1 cellular context compared by ENCODE assay signal in the genomic region with DNA sequence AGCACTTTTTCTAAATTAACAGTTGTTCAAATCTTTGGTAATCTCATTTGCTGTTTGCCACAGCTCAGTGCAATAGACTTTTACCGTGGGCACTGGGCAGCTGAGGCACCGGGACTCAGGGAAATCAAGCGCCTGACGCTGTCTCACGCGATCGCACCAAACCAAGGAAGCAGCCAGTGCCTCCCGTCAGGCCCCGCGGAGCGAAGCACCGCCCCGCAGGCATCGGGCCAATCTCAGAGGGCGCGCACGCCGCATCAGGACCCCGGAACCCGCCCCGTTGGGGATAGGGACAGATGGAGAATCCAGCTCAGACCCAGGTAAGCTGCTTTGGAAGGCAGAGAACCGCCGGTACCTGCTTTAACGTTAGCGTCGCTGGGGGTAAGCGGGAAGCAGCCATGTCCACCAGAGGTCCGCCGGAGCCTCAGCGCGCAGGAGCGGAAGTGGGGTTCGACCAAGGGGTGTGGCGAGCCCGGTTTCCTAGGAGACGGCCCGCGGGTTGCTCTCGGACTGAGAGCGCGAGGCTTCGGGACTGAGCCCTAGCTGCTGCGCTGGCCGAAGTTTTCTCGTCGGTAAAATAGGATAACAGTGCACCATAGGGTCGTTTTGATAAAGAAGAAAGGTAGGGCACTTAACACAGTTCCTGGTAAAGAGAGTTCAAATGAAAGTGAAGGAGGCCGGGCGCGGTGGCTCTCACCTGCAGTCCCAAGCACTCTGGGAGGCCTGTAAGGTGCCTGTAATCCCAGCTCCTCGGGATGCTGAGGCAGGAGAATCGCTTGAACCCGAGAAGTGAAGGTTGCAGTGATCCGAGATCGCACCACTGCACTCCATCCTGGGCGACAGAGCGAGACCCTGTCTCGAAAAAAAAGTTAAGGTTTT.
A peak's percentile ranks its signal among the peaks of the same experiment; 100 is the strongest.
TF ChIP-seq lines count a peak whose summit lies in the region.

A gene with protein sequence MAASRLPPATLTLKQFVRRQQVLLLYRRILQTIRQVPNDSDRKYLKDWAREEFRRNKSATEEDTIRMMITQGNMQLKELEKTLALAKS (minus strand): TSS at position 428 of the 876 bp plus-strand sequence. CDS start 31 bp downstream, at position 397.

TF ChIP-seq in K562, 482 proteins besides CTCF, POLR2A, EP300 and RAD21 (continued from another document and continues in another):
- TF ChIP-seq, protein P1, sequence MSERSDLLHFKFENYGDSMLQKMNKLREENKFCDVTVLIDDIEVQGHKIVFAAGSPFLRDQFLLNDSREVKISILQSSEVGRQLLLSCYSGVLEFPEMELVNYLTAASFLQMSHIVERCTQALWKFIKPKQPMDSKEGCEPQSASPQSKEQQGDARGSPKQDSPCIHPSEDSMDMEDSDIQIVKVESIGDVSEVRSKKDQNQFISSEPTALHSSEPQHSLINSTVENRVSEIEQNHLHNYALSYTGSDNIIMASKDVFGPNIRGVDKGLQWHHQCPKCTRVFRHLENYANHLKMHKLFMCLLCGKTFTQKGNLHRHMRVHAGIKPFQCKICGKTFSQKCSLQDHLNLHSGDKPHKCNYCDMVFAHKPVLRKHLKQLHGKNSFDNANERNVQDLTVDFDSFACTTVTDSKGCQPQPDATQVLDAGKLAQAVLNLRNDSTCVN (CRISPR knock-in tag; IDR thresholded peaks at IDR 0.05): no peak
- TF ChIP-seq ZNF79 (CRISPR knock-in tag; IDR thresholded peaks at IDR 0.05; ENCODE audit: low read depth) (no peak), RBM39 (optimal IDR thresholded peaks at IDR 0.05; ENCODE audit: low read depth, low read length) (no peak), ZNF324 (CRISPR knock-in tag; IDR thresholded peaks at IDR 0.05) (no peak), ETS2 (tag; IDR thresholded peaks at IDR 0.05; ENCODE audit: borderline replicate concordance, poor library complexity, severe bottlenecking) (no peak), SP2 (IDR thresholded peaks at IDR 0.05; ENCODE audit: extremely low read depth, low read depth, low read length, poor library complexity, severe bottlenecking) (no peak), POLR2H (tag; IDR thresholded peaks at IDR 0.05; ENCODE audit: low read depth) (peak; percentile 81), ZNF274 (IDR thresholded peaks at IDR 0.05; ENCODE audit: borderline replicate concordance, low read depth, low read length) (no peak), C11orf30 (IDR thresholded peaks at IDR 0.05; ENCODE audit: low read depth) (peak; percentile 65; the same call in 1 of the 2 replicates), RBM17 (IDR thresholded peaks at IDR 0.05; ENCODE audit: borderline replicate concordance, low read depth, low read length) (no peak), SRF (CRISPR knock-in tag; IDR thresholded peaks at IDR 0.05) (peak in 1 of 2 experiments; percentile 59; a peak in 1 of 4 replicates), ATF7 (IDR thresholded peaks at IDR 0.05) (peak; percentile 63; the same call in 1 of the 2 replicates), KLF6 (CRISPR knock-in tag; IDR thresholded peaks at IDR 0.05; ENCODE audit: borderline replicate concordance) (no peak), KLF16 (IDR thresholded peaks at IDR 0.05) (no peak), FOXJ3 (CRISPR knock-in tag; IDR thresholded peaks at IDR 0.05) (no peak), PHF21A (IDR thresholded peaks at IDR 0.05; ENCODE audit: borderline replicate concordance, low read depth) (no peak), SREBF1 (IDR thresholded peaks at IDR 0.05; ENCODE audit: borderline replicate concordance, low read depth, low read length) (0 out of 2 replicates have a peak, but pooled peaks have one; percentile 23), TAF15 (IDR thresholded peaks at IDR 0.05; ENCODE audit: low read depth, low read length) (no peak), GTF2F1 (IDR thresholded peaks at IDR 0.05; ENCODE audit: low read depth, low read length) (0 out of 2 replicates have a peak, but pooled peaks have one; percentile 22), ARID1B (IDR thresholded peaks at IDR 0.05) (no peak), KDM1A (IDR thresholded peaks at IDR 0.05) (no peak), PHF8 (IDR thresholded peaks at IDR 0.05; ENCODE audit: borderline replicate concordance, low read length) (peak; percentile 99), HDAC3 (IDR thresholded peaks at IDR 0.05; ENCODE audit: borderline replicate concordance, partially characterized antibody) (no peak), TBP (optimal IDR thresholded peaks at IDR 0.05; ENCODE audit: low read depth, low read length) (peak; percentile 74), ZNF253 (CRISPR knock-in tag; conservative IDR thresholded peaks at IDR 0.05) (no peak), SP1 (CRISPR knock-in tag; IDR thresholded peaks at IDR 0.05) (peak; percentile 81; the same call in 1 of the 2 replicates), BMI1 (IDR thresholded peaks at IDR 0.05; ENCODE audit: low read length) (no peak), DPF2 (IDR thresholded peaks at IDR 0.05) (no peak), ZNF57 (CRISPR knock-in tag; IDR thresholded peaks at IDR 0.05) (no peak), HNRNPL (IDR thresholded peaks at IDR 0.05; ENCODE audit: low read depth, low read length) (no peak), GATAD2A (IDR thresholded peaks at IDR 0.05) (no peak), RB1 (IDR thresholded peaks at IDR 0.05; ENCODE audit: low read depth) (peak; percentile 78), POLR2G (IDR thresholded peaks at IDR 0.05; ENCODE audit: low read depth, low read length) (peak; percentile 92), SIN3A (IDR thresholded peaks at IDR 0.05; ENCODE audit: borderline replicate concordance in 2 of 2, control insufficient read depth in 1 of 2, low read depth in 2 of 2, low read length in 2 of 2) (peak; percentile 80 to 90; a peak in 2 of 4 replicates), ZNF263 (CRISPR knock-in tag; IDR thresholded peaks at IDR 0.05; ENCODE audit: borderline replicate concordance) (peak; percentile 37; the same call in 1 of the 2 replicates), NR2C1 (IDR thresholded peaks at IDR 0.05) (no peak; the same call in 1 of the 2 replicates), NR2C1 (tag; IDR thresholded peaks at IDR 0.05) (no peak), FUS (optimal IDR thresholded peaks at IDR 0.05; ENCODE audit: low read depth, low read length) (no peak), HCFC1 (IDR thresholded peaks at IDR 0.05; ENCODE audit: low read depth, low read length) (peak; percentile 58)
- TF ChIP-seq, protein P2, sequence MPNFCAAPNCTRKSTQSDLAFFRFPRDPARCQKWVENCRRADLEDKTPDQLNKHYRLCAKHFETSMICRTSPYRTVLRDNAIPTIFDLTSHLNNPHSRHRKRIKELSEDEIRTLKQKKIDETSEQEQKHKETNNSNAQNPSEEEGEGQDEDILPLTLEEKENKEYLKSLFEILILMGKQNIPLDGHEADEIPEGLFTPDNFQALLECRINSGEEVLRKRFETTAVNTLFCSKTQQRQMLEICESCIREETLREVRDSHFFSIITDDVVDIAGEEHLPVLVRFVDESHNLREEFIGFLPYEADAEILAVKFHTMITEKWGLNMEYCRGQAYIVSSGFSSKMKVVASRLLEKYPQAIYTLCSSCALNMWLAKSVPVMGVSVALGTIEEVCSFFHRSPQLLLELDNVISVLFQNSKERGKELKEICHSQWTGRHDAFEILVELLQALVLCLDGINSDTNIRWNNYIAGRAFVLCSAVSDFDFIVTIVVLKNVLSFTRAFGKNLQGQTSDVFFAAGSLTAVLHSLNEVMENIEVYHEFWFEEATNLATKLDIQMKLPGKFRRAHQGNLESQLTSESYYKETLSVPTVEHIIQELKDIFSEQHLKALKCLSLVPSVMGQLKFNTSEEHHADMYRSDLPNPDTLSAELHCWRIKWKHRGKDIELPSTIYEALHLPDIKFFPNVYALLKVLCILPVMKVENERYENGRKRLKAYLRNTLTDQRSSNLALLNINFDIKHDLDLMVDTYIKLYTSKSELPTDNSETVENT (CRISPR knock-in tag; IDR thresholded peaks at IDR 0.05): peak; percentile 55
- TF ChIP-seq, protein P3, sequence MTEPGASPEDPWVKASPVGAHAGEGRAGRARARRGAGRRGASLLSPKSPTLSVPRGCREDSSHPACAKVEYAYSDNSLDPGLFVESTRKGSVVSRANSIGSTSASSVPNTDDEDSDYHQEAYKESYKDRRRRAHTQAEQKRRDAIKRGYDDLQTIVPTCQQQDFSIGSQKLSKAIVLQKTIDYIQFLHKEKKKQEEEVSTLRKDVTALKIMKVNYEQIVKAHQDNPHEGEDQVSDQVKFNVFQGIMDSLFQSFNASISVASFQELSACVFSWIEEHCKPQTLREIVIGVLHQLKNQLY (CRISPR knock-in tag; conservative IDR thresholded peaks at IDR 0.05): no peak
- TF ChIP-seq, protein P4, sequence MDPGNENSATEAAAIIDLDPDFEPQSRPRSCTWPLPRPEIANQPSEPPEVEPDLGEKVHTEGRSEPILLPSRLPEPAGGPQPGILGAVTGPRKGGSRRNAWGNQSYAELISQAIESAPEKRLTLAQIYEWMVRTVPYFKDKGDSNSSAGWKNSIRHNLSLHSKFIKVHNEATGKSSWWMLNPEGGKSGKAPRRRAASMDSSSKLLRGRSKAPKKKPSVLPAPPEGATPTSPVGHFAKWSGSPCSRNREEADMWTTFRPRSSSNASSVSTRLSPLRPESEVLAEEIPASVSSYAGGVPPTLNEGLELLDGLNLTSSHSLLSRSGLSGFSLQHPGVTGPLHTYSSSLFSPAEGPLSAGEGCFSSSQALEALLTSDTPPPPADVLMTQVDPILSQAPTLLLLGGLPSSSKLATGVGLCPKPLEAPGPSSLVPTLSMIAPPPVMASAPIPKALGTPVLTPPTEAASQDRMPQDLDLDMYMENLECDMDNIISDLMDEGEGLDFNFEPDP (CRISPR knock-in tag; IDR thresholded peaks at IDR 0.05): no peak
- TF ChIP-seq, protein P5, sequence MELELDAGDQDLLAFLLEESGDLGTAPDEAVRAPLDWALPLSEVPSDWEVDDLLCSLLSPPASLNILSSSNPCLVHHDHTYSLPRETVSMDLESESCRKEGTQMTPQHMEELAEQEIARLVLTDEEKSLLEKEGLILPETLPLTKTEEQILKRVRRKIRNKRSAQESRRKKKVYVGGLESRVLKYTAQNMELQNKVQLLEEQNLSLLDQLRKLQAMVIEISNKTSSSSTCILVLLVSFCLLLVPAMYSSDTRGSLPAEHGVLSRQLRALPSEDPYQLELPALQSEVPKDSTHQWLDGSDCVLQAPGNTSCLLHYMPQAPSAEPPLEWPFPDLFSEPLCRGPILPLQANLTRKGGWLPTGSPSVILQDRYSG (tag; conservative IDR thresholded peaks at IDR 0.05; ENCODE audit: low read depth): peak; percentile 73; the same call in 1 of the 2 replicates
- TF ChIP-seq, protein P6, sequence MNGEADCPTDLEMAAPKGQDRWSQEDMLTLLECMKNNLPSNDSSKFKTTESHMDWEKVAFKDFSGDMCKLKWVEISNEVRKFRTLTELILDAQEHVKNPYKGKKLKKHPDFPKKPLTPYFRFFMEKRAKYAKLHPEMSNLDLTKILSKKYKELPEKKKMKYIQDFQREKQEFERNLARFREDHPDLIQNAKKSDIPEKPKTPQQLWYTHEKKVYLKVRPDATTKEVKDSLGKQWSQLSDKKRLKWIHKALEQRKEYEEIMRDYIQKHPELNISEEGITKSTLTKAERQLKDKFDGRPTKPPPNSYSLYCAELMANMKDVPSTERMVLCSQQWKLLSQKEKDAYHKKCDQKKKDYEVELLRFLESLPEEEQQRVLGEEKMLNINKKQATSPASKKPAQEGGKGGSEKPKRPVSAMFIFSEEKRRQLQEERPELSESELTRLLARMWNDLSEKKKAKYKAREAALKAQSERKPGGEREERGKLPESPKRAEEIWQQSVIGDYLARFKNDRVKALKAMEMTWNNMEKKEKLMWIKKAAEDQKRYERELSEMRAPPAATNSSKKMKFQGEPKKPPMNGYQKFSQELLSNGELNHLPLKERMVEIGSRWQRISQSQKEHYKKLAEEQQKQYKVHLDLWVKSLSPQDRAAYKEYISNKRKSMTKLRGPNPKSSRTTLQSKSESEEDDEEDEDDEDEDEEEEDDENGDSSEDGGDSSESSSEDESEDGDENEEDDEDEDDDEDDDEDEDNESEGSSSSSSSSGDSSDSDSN (IDR thresholded peaks at IDR 0.05; ENCODE audit: borderline replicate concordance in 1 of 2, low read depth in 2 of 2, low read length in 2 of 2): peak in 1 of 2 experiments; percentile 37; a peak in 1 of 4 replicates
- TF ChIP-seq, protein P7, sequence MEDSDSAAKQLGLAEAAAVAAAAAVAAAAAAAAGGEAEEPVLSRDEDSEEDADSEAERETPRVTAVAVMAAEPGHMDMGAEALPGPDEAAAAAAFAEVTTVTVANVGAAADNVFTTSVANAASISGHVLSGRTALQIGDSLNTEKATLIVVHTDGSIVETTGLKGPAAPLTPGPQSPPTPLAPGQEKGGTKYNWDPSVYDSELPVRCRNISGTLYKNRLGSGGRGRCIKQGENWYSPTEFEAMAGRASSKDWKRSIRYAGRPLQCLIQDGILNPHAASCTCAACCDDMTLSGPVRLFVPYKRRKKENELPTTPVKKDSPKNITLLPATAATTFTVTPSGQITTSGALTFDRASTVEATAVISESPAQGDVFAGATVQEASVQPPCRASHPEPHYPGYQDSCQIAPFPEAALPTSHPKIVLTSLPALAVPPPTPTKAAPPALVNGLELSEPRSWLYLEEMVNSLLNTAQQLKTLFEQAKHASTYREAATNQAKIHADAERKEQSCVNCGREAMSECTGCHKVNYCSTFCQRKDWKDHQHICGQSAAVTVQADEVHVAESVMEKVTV (CRISPR knock-in tag; IDR thresholded peaks at IDR 0.05): no peak
- TF ChIP-seq, protein P8, sequence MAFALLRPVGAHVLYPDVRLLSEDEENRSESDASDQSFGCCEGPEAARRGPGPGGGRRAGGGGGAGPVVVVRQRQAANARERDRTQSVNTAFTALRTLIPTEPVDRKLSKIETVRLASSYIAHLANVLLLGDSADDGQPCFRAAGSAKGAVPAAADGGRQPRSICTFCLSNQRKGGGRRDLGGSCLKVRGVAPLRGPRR (CRISPR knock-in tag; IDR thresholded peaks at IDR 0.05): no peak
- TF ChIP-seq, protein P9, sequence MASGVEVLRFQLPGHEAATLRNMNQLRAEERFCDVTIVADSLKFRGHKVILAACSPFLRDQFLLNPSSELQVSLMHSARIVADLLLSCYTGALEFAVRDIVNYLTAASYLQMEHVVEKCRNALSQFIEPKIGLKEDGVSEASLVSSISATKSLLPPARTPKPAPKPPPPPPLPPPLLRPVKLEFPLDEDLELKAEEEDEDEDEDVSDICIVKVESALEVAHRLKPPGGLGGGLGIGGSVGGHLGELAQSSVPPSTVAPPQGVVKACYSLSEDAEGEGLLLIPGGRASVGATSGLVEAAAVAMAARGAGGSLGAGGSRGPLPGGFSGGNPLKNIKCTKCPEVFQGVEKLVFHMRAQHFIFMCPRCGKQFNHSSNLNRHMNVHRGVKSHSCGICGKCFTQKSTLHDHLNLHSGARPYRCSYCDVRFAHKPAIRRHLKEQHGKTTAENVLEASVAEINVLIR (CRISPR knock-in tag; IDR thresholded peaks at IDR 0.05): no peak
- TF ChIP-seq, protein P10, sequence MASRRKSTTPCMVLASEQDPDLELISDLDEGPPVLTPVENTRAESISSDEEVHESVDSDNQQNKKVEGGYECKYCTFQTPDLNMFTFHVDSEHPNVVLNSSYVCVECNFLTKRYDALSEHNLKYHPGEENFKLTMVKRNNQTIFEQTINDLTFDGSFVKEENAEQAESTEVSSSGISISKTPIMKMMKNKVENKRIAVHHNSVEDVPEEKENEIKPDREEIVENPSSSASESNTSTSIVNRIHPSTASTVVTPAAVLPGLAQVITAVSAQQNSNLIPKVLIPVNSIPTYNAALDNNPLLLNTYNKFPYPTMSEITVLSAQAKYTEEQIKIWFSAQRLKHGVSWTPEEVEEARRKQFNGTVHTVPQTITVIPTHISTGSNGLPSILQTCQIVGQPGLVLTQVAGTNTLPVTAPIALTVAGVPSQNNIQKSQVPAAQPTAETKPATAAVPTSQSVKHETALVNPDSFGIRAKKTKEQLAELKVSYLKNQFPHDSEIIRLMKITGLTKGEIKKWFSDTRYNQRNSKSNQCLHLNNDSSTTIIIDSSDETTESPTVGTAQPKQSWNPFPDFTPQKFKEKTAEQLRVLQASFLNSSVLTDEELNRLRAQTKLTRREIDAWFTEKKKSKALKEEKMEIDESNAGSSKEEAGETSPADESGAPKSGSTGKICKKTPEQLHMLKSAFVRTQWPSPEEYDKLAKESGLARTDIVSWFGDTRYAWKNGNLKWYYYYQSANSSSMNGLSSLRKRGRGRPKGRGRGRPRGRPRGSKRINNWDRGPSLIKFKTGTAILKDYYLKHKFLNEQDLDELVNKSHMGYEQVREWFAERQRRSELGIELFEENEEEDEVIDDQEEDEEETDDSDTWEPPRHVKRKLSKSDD (conservative IDR thresholded peaks at IDR 0.05; ENCODE audit: low read length): no peak
